In the genomic region with DNA sequence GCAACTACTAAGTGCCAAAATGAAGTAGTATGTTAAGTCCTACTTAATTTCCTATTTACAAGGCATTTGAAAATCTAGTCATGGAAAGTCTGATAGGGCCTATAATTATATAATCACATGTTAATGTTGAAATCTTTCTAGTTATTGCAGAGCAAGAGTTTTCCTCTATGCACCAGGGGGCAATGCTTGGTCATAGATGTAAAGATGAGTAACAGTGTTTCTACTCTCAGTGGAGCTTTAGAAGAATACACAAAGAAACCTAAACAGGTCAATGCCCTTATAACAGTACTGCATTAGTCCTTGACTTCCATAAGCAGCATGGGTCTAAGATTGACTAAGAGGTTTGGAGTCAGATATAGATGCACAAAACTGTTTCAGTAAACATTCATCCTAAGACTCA, we compare ENCODE assay signal across 8 cellular contexts.
DNase-seq lines count a peak whose midpoint lies in the region; ATAC-seq and TF ChIP-seq lines count a peak whose summit lies in the region.

No MANE protein-coding gene starts in this region.

- no peak overlapping the region for H3K4me3 ChIP-seq in AG04450 (ENCODE audit: low read depth, low read length)
- H3K4me3 ChIP-seq in SK-N-SH (ENCODE audit: low read depth in 2 of 2, low read length in 1 of 2): no peak overlapping the region
- H3K4me3 ChIP-seq in hepatocyte: no peak overlapping the region

- DNase-seq in AG04450 (ENCODE audit: low read depth, low spot score): peak; percentile 29
- DNase-seq in SK-N-SH: peak; percentile 4
- peak; percentile 27 for DNase-seq in hepatocyte (ENCODE audit: low spot score)
- no peak for DNase-seq in activated CD8-positive, alpha-beta memory T cell treated with anti-CD3 and anti-CD28 coated beads for 24 hours

- H3K4me1 ChIP-seq in SK-N-SH (ENCODE audit: control insufficient read depth in 1 of 2, insufficient read depth in 2 of 2, low read depth in 1 of 2, low read length in 1 of 2): no peaks in the 10 kb centered on the region
- peaks cover 5% of the 10 kb centered on the region for H3K4me1 ChIP-seq in hepatocyte (ENCODE audit: insufficient read depth)

- CTCF ChIA-PET in AG04450 (lab: Charles Lee): interaction anchor here (0.6 to 3.1 kb wide), 23 partner anchors 9 to 798 kb away, joined by 3 to 59 read pairs (median 3); a partner anchor contains a TSS
- CTCF ChIA-PET in SK-N-SH (lab: Yijun Ruan, JAX): interaction anchor here (0.7 to 2.8 kb wide), 5 partner anchors 37 to 235 kb away, joined by 3 to 24 read pairs (median 5); a partner anchor contains a TSS

- H3K9me3 ChIP-seq in AG04450 (ENCODE audit: control insufficient read depth, insufficient read depth, low read length) (no peaks in the 10 kb centered on the region), SK-N-SH (no peaks in the 10 kb centered on the region), hepatocyte (ENCODE audit: low read depth) (no peaks in the 10 kb centered on the region)

- H3K27ac ChIP-seq in AG04450 (ENCODE audit: low read depth, low read length) (no peak overlapping the region), SK-N-SH (ENCODE audit: low read depth in 2 of 2, low read length in 1 of 2) (no peak overlapping the region), hepatocyte (no peak overlapping the region)

- H3K79me2 ChIP-seq in SK-N-SH (ENCODE audit: insufficient read depth): no peaks in the 10 kb centered on the region
- H3K79me2 ChIP-seq in hepatocyte: no peaks in the 10 kb centered on the region

- H3K4me2 ChIP-seq in SK-N-SH (no peak overlapping the region), hepatocyte (no peak overlapping the region)

- ATAC-seq in GM21786 (IDR thresholded peaks at IDR 0.05; ENCODE audit: unreplicated experiment) (peak; percentile 48), HG03342 (IDR thresholded peaks at IDR 0.05; ENCODE audit: unreplicated experiment) (no peak), HG03457 (IDR thresholded peaks at IDR 0.05; ENCODE audit: unreplicated experiment) (no peak), HG03378 (IDR thresholded peaks at IDR 0.05; ENCODE audit: unreplicated experiment) (no peak)

- H4K20me1 ChIP-seq in SK-N-SH (ENCODE audit: insufficient read depth) (no peaks in the 10 kb centered on the region), hepatocyte (ENCODE audit: insufficient read depth, poor library complexity, severe bottlenecking) (no peaks in the 10 kb centered on the region)

- H3K9ac ChIP-seq in SK-N-SH: no peak overlapping the region

- no peaks in the 10 kb centered on the region for H3F3A ChIP-seq in SK-N-SH (replicated peaks; ENCODE audit: insufficient read depth)

- peaks cover 3% of the 10 kb centered on the region for H3K27me3 ChIP-seq in AG04450 (ENCODE audit: control insufficient read depth, insufficient read depth, low read length)
- no peaks in the 10 kb centered on the region for H3K27me3 ChIP-seq in SK-N-SH (ENCODE audit: insufficient read depth)
- H3K27me3 ChIP-seq in hepatocyte: no peaks in the 10 kb centered on the region

- no peak for TF ChIP-seq EP300 in SK-N-SH (IDR thresholded peaks at IDR 0.05; ENCODE audit: borderline replicate concordance in 1 of 2, low read depth in 1 of 2, low read length in 1 of 2)

- no peaks in the 10 kb centered on the region for H3K36me3 ChIP-seq in SK-N-SH (replicated peaks in 1 of 2; ENCODE audit: control insufficient read depth in 1 of 2, insufficient read depth in 2 of 2, low read length in 1 of 2)
- H3K36me3 ChIP-seq in hepatocyte (replicated peaks; ENCODE audit: insufficient read depth, low read depth): no peaks in the 10 kb centered on the region

- peak; percentile 63 for TF ChIP-seq CTCF in AG04450 (IDR thresholded peaks at IDR 0.05; ENCODE audit: low read depth, low read length)
- peak; percentile 73 for TF ChIP-seq CTCF in SK-N-SH (IDR thresholded peaks at IDR 0.05)
- peak; percentile 35 for TF ChIP-seq CTCF in hepatocyte (IDR thresholded peaks at IDR 0.05; ENCODE audit: poor library complexity)

- H3K9me2 ChIP-seq in SK-N-SH: no peaks in the 10 kb centered on the region
- H3K9me2 ChIP-seq in hepatocyte (replicated peaks; ENCODE audit: insufficient read depth): no peaks in the 10 kb centered on the region

- no peak overlapping the region for H2AFZ ChIP-seq in SK-N-SH (ENCODE audit: low read depth)
- H2AFZ ChIP-seq in hepatocyte: no peak overlapping the region

- POLR2A ChIA-PET in AG04450 (lab: Yijun Ruan, JAX): no interaction called here
- POLR2A ChIA-PET in SK-N-SH (lab: Yijun Ruan, JAX): no interaction called here

- TF ChIP-seq RAD21 in SK-N-SH (IDR thresholded peaks at IDR 0.05; ENCODE audit: low read length): peak; percentile 73

TF ChIP-seq in SK-N-SH, 30 proteins besides CTCF, POLR2A, EP300 and RAD21:
- peak; percentile 83 for TF ChIP-seq SMC3 (IDR thresholded peaks at IDR 0.05; ENCODE audit: low read depth, low read length)
- no peak for TF ChIP-seq GATA2 (CRISPR knock-in tag; IDR thresholded peaks at IDR 0.05)
- TF ChIP-seq, protein P1, sequence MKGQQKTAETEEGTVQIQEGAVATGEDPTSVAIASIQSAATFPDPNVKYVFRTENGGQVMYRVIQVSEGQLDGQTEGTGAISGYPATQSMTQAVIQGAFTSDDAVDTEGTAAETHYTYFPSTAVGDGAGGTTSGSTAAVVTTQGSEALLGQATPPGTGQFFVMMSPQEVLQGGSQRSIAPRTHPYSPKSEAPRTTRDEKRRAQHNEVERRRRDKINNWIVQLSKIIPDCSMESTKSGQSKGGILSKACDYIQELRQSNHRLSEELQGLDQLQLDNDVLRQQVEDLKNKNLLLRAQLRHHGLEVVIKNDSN (IDR thresholded peaks at IDR 0.05; ENCODE audit: borderline replicate concordance, low read depth): no peak
- TF ChIP-seq, protein P2, sequence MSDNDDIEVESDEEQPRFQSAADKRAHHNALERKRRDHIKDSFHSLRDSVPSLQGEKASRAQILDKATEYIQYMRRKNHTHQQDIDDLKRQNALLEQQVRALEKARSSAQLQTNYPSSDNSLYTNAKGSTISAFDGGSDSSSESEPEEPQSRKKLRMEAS (IDR thresholded peaks at IDR 0.05; ENCODE audit: low read depth): no peak
- TF ChIP-seq NFIC (IDR thresholded peaks at IDR 0.05; ENCODE audit: borderline replicate concordance): no peak
- TF ChIP-seq, protein P3, sequence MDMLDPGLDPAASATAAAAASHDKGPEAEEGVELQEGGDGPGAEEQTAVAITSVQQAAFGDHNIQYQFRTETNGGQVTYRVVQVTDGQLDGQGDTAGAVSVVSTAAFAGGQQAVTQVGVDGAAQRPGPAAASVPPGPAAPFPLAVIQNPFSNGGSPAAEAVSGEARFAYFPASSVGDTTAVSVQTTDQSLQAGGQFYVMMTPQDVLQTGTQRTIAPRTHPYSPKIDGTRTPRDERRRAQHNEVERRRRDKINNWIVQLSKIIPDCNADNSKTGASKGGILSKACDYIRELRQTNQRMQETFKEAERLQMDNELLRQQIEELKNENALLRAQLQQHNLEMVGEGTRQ (IDR thresholded peaks at IDR 0.05; ENCODE audit: borderline replicate concordance, low read depth, low read length): no peak
- no peak for TF ChIP-seq MEF2A (IDR thresholded peaks at IDR 0.05; ENCODE audit: borderline replicate concordance, low read depth)
